ENCODE assay signal across 1 cellular context in genomic region chr22:26470807-26471206, GRCh38.
A peak's percentile ranks its signal among the peaks of the same experiment; 100 is the strongest.
TF ChIP-seq lines count a peak whose summit lies in the region.

No MANE protein-coding gene starts in this region.

TF ChIP-seq in K562, 482 proteins besides CTCF, POLR2A, EP300 and RAD21:
- TF ChIP-seq MAFK (IDR thresholded peaks at IDR 0.05; ENCODE audit: low read length) (0 out of 2 replicates have a peak, but pooled peaks have one; percentile 8), PTRF (tag; IDR thresholded peaks at IDR 0.05) (no peak), ZNF316 (IDR thresholded peaks at IDR 0.05) (peak; percentile 46)
